In genomic region chr5:132019337-132019736, GRCh38 we compare ENCODE assay signal across 15 cellular contexts. TPM values are rescaled to one million over a fixed set of nuclear protein-coding genes. Genes with fewer than 3 reads are reported as not detected.
DNase-seq lines count a peak whose midpoint lies in the region; ATAC-seq lines count a peak whose summit lies in the region.
"Had no signal": no experiment of that assay in that cellular context is flagged by ENCODE, and none has a peak within 500 bp of the region (broad histone marks: within the 10 kb centered on the region; RNA-seq: fewer than 3 reads in every experiment).

No MANE protein-coding gene starts in this region.

- peak overlapping the region; percentile 68 for H3K27ac ChIP-seq in CD4-positive, CD25-positive, alpha-beta regulatory T cell (ENCODE audit: insufficient read depth, low read length, poor library complexity, severe bottlenecking)
- H3K27ac ChIP-seq: breast epithelium, suprapubic skin had no signal

- H3K4me1 ChIP-seq in CD4-positive, CD25-positive, alpha-beta regulatory T cell (ENCODE audit: control insufficient read depth, insufficient read depth, low read length, poor library complexity, severe bottlenecking), result peaks cover 21% of the 10 kb centered on the region
- H3K4me1 ChIP-seq: BE2C, breast epithelium, HAP-1, suprapubic skin had no signal

- H3K4me1 Mint-ChIP-seq in CD4-positive, CD25-positive, alpha-beta regulatory T cell, result peaks cover 19 to 46% (median 32%) of the 10 kb centered on the region in 4 donors
- H3K4me1 Mint-ChIP-seq in activated naive CD8-positive, alpha-beta T cell treated with anti-CD3 and anti-CD28 coated beads, Interleukin-2, amount 10 ng/mL, durations not matched to agents 7 days and 5 days, result peaks cover 53% of the 10 kb centered on the region
- H3K4me1 Mint-ChIP-seq: mesothelial cell of epicardium had no signal

- no peaks in the 10 kb centered on the region for H3K9me3 ChIP-seq in CD4-positive, CD25-positive, alpha-beta regulatory T cell (ENCODE audit: control insufficient read depth in 2 of 2, low read length in 2 of 2)
- H3K9me3 ChIP-seq: BE2C, breast epithelium, HAP-1, suprapubic skin had no signal

- no peak for DNase-seq in CD4-positive, CD25-positive, alpha-beta regulatory T cell
- DNase-seq in D341Med (ENCODE audit: low spot score) (peak; percentile 8), HCEC 1CT (no peak), epidermal melanocyte (ENCODE audit: insufficient read length, low spot score) (no peak), SK-N-DZ (ENCODE audit: low spot score) (no peak)
- DNase-seq in activated naive CD8-positive, alpha-beta T cell treated with anti-CD3 and anti-CD28 coated beads, Interleukin-2, amount 10 ng/mL, durations not matched to agents 7 days and 5 days, result no peak
- DNase-seq: BE2C, kidney glomerular epithelial cell, NCI-H2081, right cardiac atrium had no signal

- H3K4me3 Mint-ChIP-seq in CD4-positive, CD25-positive, alpha-beta regulatory T cell, result no peak overlapping the region
- peak overlapping the region; percentile 53 for H3K4me3 Mint-ChIP-seq in activated naive CD8-positive, alpha-beta T cell treated with anti-CD3 and anti-CD28 coated beads, Interleukin-2, amount 10 ng/mL, durations not matched to agents 7 days and 5 days
- H3K4me3 Mint-ChIP-seq: mesothelial cell of epicardium had no signal

- peak overlapping the region in 1 of 3 donors; percentile 79 for H3K27ac Mint-ChIP-seq in CD4-positive, CD25-positive, alpha-beta regulatory T cell
- peak overlapping the region; percentile 57 for H3K27ac Mint-ChIP-seq in activated naive CD8-positive, alpha-beta T cell treated with anti-CD3 and anti-CD28 coated beads, Interleukin-2, amount 10 ng/mL, durations not matched to agents 7 days and 5 days
- H3K27ac Mint-ChIP-seq: mesothelial cell of epicardium had no signal

- H3K9me3 Mint-ChIP-seq in CD4-positive, CD25-positive, alpha-beta regulatory T cell, result peaks cover 0 to 2% (median 0%) of the 10 kb centered on the region in 7 donors
- no peaks in the 10 kb centered on the region for H3K9me3 Mint-ChIP-seq in activated naive CD8-positive, alpha-beta T cell treated with anti-CD3 and anti-CD28 coated beads, Interleukin-2, amount 10 ng/mL, durations not matched to agents 7 days and 5 days
- H3K9me3 Mint-ChIP-seq: mesothelial cell of epicardium had no signal

- peaks cover 52% of the 10 kb centered on the region for H3K27me3 Mint-ChIP-seq in CD4-positive, CD25-positive, alpha-beta regulatory T cell
- peaks cover 43% of the 10 kb centered on the region for H3K27me3 Mint-ChIP-seq in activated naive CD8-positive, alpha-beta T cell treated with anti-CD3 and anti-CD28 coated beads, Interleukin-2, amount 10 ng/mL, durations not matched to agents 7 days and 5 days

- POLR2A ChIA-PET in activated naive CD8-positive, alpha-beta T cell treated with anti-CD3 and anti-CD28 coated beads, Interleukin-2, amount 10 ng/mL, durations not matched to agents 7 days and 5 days (lab: Charles Lee), result interaction anchor here (0.6 to 2.0 kb wide), 5 partner anchors 8 to 430 kb away, joined by 3 to 7 read pairs (median 4); partner anchors contain the start of gene ACSL6

- H3K4me3 ChIP-seq in CD4-positive, CD25-positive, alpha-beta regulatory T cell (ENCODE audit: low read depth, low read length), result no peak overlapping the region
- H3K4me3 ChIP-seq: breast epithelium, HAP-1, suprapubic skin had no signal

- no peaks in the 10 kb centered on the region for H3K36me3 ChIP-seq in CD4-positive, CD25-positive, alpha-beta regulatory T cell (ENCODE audit: control insufficient read depth, insufficient read depth, low read length)
- H3K36me3 ChIP-seq: BE2C, breast epithelium, HAP-1, suprapubic skin had no signal

- ATAC-seq in CD4-positive, CD25-positive, alpha-beta regulatory T cell (ENCODE audit: low read depth in 2 of 2), result no peak
- peak; percentile 35 for ATAC-seq in HG03103 (IDR thresholded peaks at IDR 0.05; ENCODE audit: low read depth, unreplicated experiment)
- ATAC-seq in activated naive CD8-positive, alpha-beta T cell treated with anti-CD3 and anti-CD28 coated beads, Interleukin-2, amount 10 ng/mL, durations not matched to agents 7 days and 5 days (ENCODE audit: low read depth), result no peak
- ATAC-seq: right cardiac atrium had no signal

- H3K36me3 Mint-ChIP-seq in CD4-positive, CD25-positive, alpha-beta regulatory T cell, result no peaks in the 10 kb centered on the region
- H3K36me3 Mint-ChIP-seq in activated naive CD8-positive, alpha-beta T cell treated with anti-CD3 and anti-CD28 coated beads, Interleukin-2, amount 10 ng/mL, durations not matched to agents 7 days and 5 days, result no peaks in the 10 kb centered on the region
- H3K36me3 Mint-ChIP-seq: mesothelial cell of epicardium had no signal

- H3K27me3 ChIP-seq in CD4-positive, CD25-positive, alpha-beta regulatory T cell (ENCODE audit: control insufficient read depth, insufficient read depth, low read length), result peaks cover 32% of the 10 kb centered on the region
- H3K27me3 ChIP-seq: BE2C had no signal

RNA-seq across cellular contexts. Expression of gene ACSL6, which starts 7.9 kb away (rescaled TPM):
- 5.5 TPM for total RNA-seq in CD4-positive, CD25-positive, alpha-beta regulatory T cell
- polyA plus RNA-seq in CD4-positive, CD25-positive, alpha-beta regulatory T cell, result 1 to 10 TPM; 3.0 to 5.7 (median 4.5) TPM
- total RNA-seq in activated naive CD8-positive, alpha-beta T cell treated with anti-CD3 and anti-CD28 coated beads, Interleukin-2, amount 10 ng/mL, durations not matched to agents 7 days and 5 days, result 10 to 100 TPM; 31.5 to 34.6 TPM
- polyA plus RNA-seq in SK-N-DZ (2014; cell fraction: cytosol; rRNA removed), result 0.28 and 0.47 TPM in 2 replicates
- 0.83 and 1.0 TPM in 2 replicates for polyA plus RNA-seq in SK-N-DZ (2014; cell fraction: nucleus; rRNA removed)
- total RNA-seq: mesothelial cell of epicardium had no signal

RNA-seq across cellular contexts. Expression of gene IL3, which starts 41.1 kb away (rescaled TPM):
- not detected for total RNA-seq in CD4-positive, CD25-positive, alpha-beta regulatory T cell
- polyA plus RNA-seq in CD4-positive, CD25-positive, alpha-beta regulatory T cell, result not detected
- not detected for total RNA-seq in activated naive CD8-positive, alpha-beta T cell treated with anti-CD3 and anti-CD28 coated beads, Interleukin-2, amount 10 ng/mL, durations not matched to agents 7 days and 5 days
- not detected in 2 replicates for polyA plus RNA-seq in SK-N-DZ (2014; cell fraction: cytosol; rRNA removed)
- polyA plus RNA-seq in SK-N-DZ (2014; cell fraction: nucleus; rRNA removed), result not detected in 2 replicates
- total RNA-seq: breast epithelium, mesothelial cell of epicardium, right cardiac atrium, suprapubic skin had no signal
- polyA plus RNA-seq: right cardiac atrium had no signal

RNA-seq across cellular contexts. Expression of gene CSF2, which starts 54.3 kb away (rescaled TPM):
- not detected for total RNA-seq in CD4-positive, CD25-positive, alpha-beta regulatory T cell
- not detected for polyA plus RNA-seq in CD4-positive, CD25-positive, alpha-beta regulatory T cell
- total RNA-seq in activated naive CD8-positive, alpha-beta T cell treated with anti-CD3 and anti-CD28 coated beads, Interleukin-2, amount 10 ng/mL, durations not matched to agents 7 days and 5 days, result 1 to 10 TPM; 1.1 to 1.4 TPM
- not detected in 2 replicates for polyA plus RNA-seq in SK-N-DZ (2014; cell fraction: cytosol; rRNA removed)
- polyA plus RNA-seq in SK-N-DZ (2014; cell fraction: nucleus; rRNA removed), result not detected in 2 replicates
- total RNA-seq: breast epithelium, mesothelial cell of epicardium, right cardiac atrium, suprapubic skin had no signal
- polyA plus RNA-seq: right cardiac atrium had no signal
